Comparison of ENCODE assay signal across 8 cellular contexts in the genomic region with DNA sequence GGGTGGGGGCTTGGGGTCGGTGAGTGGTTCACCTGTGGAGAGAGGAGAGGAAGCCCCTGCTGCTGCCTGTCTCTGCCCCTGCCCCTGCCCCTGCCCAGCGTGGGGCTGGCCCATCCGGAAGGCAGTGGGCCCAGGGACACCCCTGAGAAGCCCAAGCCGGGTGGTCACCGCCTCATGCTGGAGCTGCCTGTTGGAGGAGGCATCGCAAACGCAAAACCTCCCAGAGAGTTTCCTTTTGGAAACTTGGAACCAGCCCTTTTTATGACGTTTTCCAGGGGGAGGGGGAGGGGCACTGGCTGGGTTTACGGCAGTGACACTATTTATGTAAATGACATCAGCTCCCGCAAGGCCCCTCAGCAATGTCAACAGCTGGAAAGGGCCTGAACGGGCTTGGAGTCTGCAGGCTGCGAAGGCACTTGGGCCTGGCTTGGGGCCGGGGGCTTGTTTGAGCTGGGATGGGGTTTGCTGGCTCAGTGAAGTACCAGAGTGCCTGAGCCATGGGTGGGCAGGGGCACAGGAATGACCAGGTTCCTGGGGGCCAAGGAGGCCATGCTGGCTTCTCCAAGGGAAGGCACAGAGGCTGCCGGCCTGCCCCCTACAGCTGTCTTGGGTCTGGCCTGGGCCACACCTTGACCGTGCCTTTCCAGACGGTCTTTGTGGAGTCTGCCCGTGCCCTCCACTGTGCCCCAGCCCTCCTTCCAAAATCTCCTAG.
DNase-seq lines count a peak whose midpoint lies in the region; ATAC-seq and TF ChIP-seq lines count a peak whose summit lies in the region.

No MANE protein-coding gene starts in this region.

- peak overlapping the region; percentile 80 for H3K4me2 ChIP-seq in skeletal muscle satellite cell (ENCODE audit: low read length)

- H3K36me3 ChIP-seq in HUES64 (ENCODE audit: insufficient read depth, low read length) (no peaks in the 10 kb centered on the region), iPS-20b (ENCODE audit: insufficient read depth, low read depth, low read length) (no peaks in the 10 kb centered on the region), skeletal muscle satellite cell (ENCODE audit: insufficient read depth, low read length) (no peaks in the 10 kb centered on the region)

- in situ Hi-C loops in astrocyte of the spinal cord (cut with HindIII; ENCODE audit: low sequenced_read_pairs) = no loop called here

- DNase-seq in astrocyte of the spinal cord (ENCODE audit: low read depth, low spot score) (peak; percentile 62), NCI-H2107 (lab: John Stamatoyannopoulos, UW) (no peak), HUDEP-2 (lab: John Stamatoyannopoulos, UW; ENCODE audit: unreplicated experiment in 76 of 76) (no peak)
- DNase-seq in stimulated activated CD4-positive, alpha-beta T cell treated with anti-CD3 and anti-CD28 coated beads, Interleukin-15, amount 100 ng/mL, for 24 hours = no peak

- WGBS in HUES64 = 30% methylated on average over 17 of the region's 17 CpGs

- no peak for ATAC-seq in HG02571 (IDR thresholded peaks at IDR 0.05; ENCODE audit: unreplicated experiment)

- H3K4me3 ChIP-seq in HUES64 (ENCODE audit: low read length) = peak overlapping the region; percentile 41
- H3K4me3 ChIP-seq in astrocyte of the spinal cord (ENCODE audit: low read depth, low read length) = no peak overlapping the region
- H3K4me3 ChIP-seq in iPS-20b (ENCODE audit: low read length) = peak overlapping the region; percentile 57; the same call in 1 of the 2 replicates
- H3K4me3 ChIP-seq in skeletal muscle satellite cell (ENCODE audit: low read length) = peak overlapping the region; percentile 65

- no peaks in the 10 kb centered on the region for H3K9me3 ChIP-seq in HUES64 (ENCODE audit: insufficient read depth, low read depth, low read length)
- no peaks in the 10 kb centered on the region for H3K9me3 ChIP-seq in iPS-20b (ENCODE audit: insufficient read depth, low read depth, low read length)
- no peaks in the 10 kb centered on the region for H3K9me3 ChIP-seq in skeletal muscle satellite cell (replicated peaks; ENCODE audit: low read length)

- H3K4me1 ChIP-seq in HUES64 (ENCODE audit: insufficient read depth, low read length) (peaks cover 11% of the 10 kb centered on the region; the same call in 1 of the 2 replicates), iPS-20b (ENCODE audit: insufficient read depth, low read length) (peaks cover 5% of the 10 kb centered on the region), skeletal muscle satellite cell (ENCODE audit: control insufficient read depth, insufficient read depth, low read length) (peaks cover 17% of the 10 kb centered on the region)

- H3K9ac ChIP-seq in HUES64 (ENCODE audit: low read depth, low read length) = no peak overlapping the region
- H3K9ac ChIP-seq in iPS-20b (ENCODE audit: low read depth, low read length) = no peak overlapping the region
- H3K9ac ChIP-seq in skeletal muscle satellite cell (ENCODE audit: low read depth, low read length) = peak overlapping the region; percentile 64

- TF ChIP-seq CTCF in astrocyte of the spinal cord (IDR thresholded peaks at IDR 0.05; ENCODE audit: low read depth, low read length) = no peak

- peaks cover 16% of the 10 kb centered on the region for H3K27me3 ChIP-seq in HUES64 (ENCODE audit: insufficient read depth, low read length)
- H3K27me3 ChIP-seq in iPS-20b (ENCODE audit: insufficient read depth, low read length) = peaks cover 20% of the 10 kb centered on the region
- no peaks in the 10 kb centered on the region for H3K27me3 ChIP-seq in skeletal muscle satellite cell (ENCODE audit: control insufficient read depth, insufficient read depth, low read length)

- H3K27ac ChIP-seq in HUES64 (ENCODE audit: low read depth, low read length) (peak overlapping the region; percentile 41; the same call in 1 of the 2 replicates), iPS-20b (ENCODE audit: low read length) (no peak overlapping the region)
